In genomic region chr6:87282743-87283142, GRCh38 we compare ENCODE assay signal across 31 cellular contexts. TPM values are rescaled to one million over a fixed set of nuclear protein-coding genes. Genes with fewer than 3 reads are reported as not detected.
"Had no signal": no experiment of that assay in that cellular context is flagged by ENCODE, and none has a peak within 500 bp of the region (broad histone marks: within the 10 kb centered on the region; RNA-seq: fewer than 3 reads in every experiment).

No MANE protein-coding gene starts in this region.

- H3K4me3 ChIP-seq: SJCRH30 had no signal

- H3K27ac ChIP-seq: KMS-11, SJCRH30, VCaP had no signal

- H3K4me2 ChIP-seq: KMS-11, SK-N-SH had no signal

- DNase-seq: activated CD4-positive, alpha-beta memory T cell treated with anti-CD3 and anti-CD28 coated beads for 36 hours; activated CD4-positive, alpha-beta T cell treated with anti-CD3 and anti-CD28 coated beads, Interleukin-2, amount 10 ng/mL, durations not matched to agents 7 days and 5 days; activated CD4-positive, CD25-positive, alpha-beta regulatory T cell; activated CD8-positive, alpha-beta memory T cell treated with anti-CD3 and anti-CD28 coated beads for 24 hours; activated gamma-delta T cell treated with Interleukin-2 at 50 U/mL for 16 hours; activated naive CD4-positive, alpha-beta T cell treated with anti-CD3 and anti-CD28 coated beads, Interleukin-2, amount 50 U/mL, for 16 hours; activated naive CD8-positive, alpha-beta T cell treated with anti-CD3 and anti-CD28 coated beads, Interleukin-2, amount 10 ng/mL, durations not matched to agents 7 days and 5 days; activated T-cell treated with anti-CD3 and anti-CD28 coated beads, Interleukin-2, amount 50 U/mL, for 48 hours; amniotic stem cell; NCI-H1092 treated with DMSO at 0.1 percent for 48 hours; NCI-H1417 treated with DMSO at 0.1 percent for 48 hours; NCI-H1694; NCI-H2029 treated with DMSO at 0.1 percent for 48 hours; NCI-H345; NCI-H510A; NCI-H69; NK-92 treated with Interleukin-12 subunit alpha and Interleukin-12 subunit beta, amount 100 ng/mL, for 24 hours; OCI-M1; Right ventricle myocardium superior; RPMI8226; SJCRH30; SK-N-SH; T-helper 1 cell had no signal

- H3K9me3 ChIP-seq: SJCRH30, SK-N-SH had no signal

- H3K36me3 ChIP-seq: SJCRH30 had no signal

- H3K27me3 ChIP-seq: SJCRH30 had no signal

- H3K9ac ChIP-seq: KMS-11, SK-N-SH had no signal

- FAIRE-seq: astrocyte had no signal

- H3K4me1 ChIP-seq: SJCRH30 had no signal

- ATAC-seq: Panc1 had no signal

RNA-seq across cellular contexts. Expression of gene GJB7, which starts 46.3 kb away (rescaled TPM):
- total RNA-seq: activated CD4-positive, alpha-beta memory T cell treated with anti-CD3 and anti-CD28 coated beads for 36 hours; activated CD4-positive, alpha-beta T cell treated with anti-CD3 and anti-CD28 coated beads, Interleukin-2, amount 10 ng/mL, durations not matched to agents 7 days and 5 days; activated naive CD8-positive, alpha-beta T cell treated with anti-CD3 and anti-CD28 coated beads, Interleukin-2, amount 10 ng/mL, durations not matched to agents 7 days and 5 days; activated T-helper 2 cell treated with anti-CD3 and anti-CD28 coated beads, Interferon-gamma antibody, Interleukin-2, Interleukin-4, amounts not matched to agents 10 μg/mL and 5 μg/mL and 100 μg/mL, durations not matched to agents 14 hours and 24 hours and 36 hours; astrocyte; cardiac septum; MCF 10A; Right ventricle myocardium superior; SJCRH30; T-helper 2 cell treated with Interferon-gamma antibody and Interleukin-4, amounts not matched to agents 100 ng/mL and 5 ng/mL, for 36 hours had no signal
- polyA plus RNA-seq: SK-N-SH had no signal
